ENCODE assay signal across 24 cellular contexts in the genomic region with DNA sequence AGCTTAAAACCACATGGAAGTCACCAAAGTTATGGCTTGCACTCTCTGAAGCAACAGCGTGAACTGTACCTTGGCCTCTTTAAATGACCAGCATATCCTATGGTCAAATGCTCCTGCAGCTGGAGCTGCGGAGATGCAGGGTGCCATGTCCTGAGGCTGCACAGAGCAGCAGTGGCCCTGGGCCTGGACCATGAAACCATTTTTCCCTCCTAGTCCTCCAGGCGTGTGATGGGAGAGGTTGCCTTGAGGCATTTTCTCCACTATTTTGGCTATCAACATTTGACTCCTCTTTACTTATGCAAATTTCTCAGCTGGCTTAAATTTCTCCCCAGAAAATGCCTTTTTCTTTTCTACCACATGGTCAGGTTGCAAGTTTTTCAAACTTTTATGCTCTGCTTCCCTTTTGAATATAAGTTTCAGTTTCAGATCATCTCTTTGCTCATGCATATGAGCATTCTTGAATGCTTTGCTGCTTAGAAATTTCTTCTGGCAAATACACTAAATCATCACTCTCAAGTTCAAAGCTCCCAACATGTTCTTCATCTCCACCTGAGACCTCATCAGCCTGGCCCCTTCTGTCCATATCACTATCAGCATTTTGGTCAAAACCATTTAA.
DNase-seq lines count a peak whose midpoint lies in the region; ATAC-seq and TF ChIP-seq lines count a peak whose summit lies in the region.
"Had no signal": no experiment of that assay in that cellular context is flagged by ENCODE, and none has a peak within 500 bp of the region (broad histone marks: within the 10 kb centered on the region; RNA-seq: fewer than 3 reads in every experiment).

No MANE protein-coding gene starts in this region.

- no peak overlapping the region for H3K9ac ChIP-seq in OCI-LY3 (ENCODE audit: low read length)

- no peaks in the 10 kb centered on the region for H3K79me2 ChIP-seq in OCI-LY3 (ENCODE audit: low read length)

- DNase-seq in NCI-H1048 (lab: John Stamatoyannopoulos, UW) (no peak), NCI-H446 (lab: John Stamatoyannopoulos, UW) (no peak), mesenteric fat pad (ENCODE audit: low spot score) (no peak), GM19240 (ENCODE audit: insufficient read length, low spot score) (no peak)
- DNase-seq: 8988T, EL, GF-D8, GOT3, MG63, NCI-H1092 treated with DMSO at 0.1 percent for 48 hours, NCI-H1436 treated with DMSO at 0.1 percent for 48 hours, NCI-H1930, NCI-H2227 treated with DMSO at 0.1 percent for 48 hours, NCI-H524, NCI-H82, OCI-M1, SHP77 had no signal

- peak overlapping the region; percentile 15 for H3K27ac ChIP-seq in OCI-LY3 (ENCODE audit: low read length)

- H3K36me3 ChIP-seq in OCI-LY3 (replicated peaks; ENCODE audit: low read depth, low read length): no peaks in the 10 kb centered on the region
- H3K36me3 ChIP-seq: MG63 had no signal

- H3K4me1 ChIP-seq in OCI-LY3 (ENCODE audit: low read length): peaks cover 21% of the 10 kb centered on the region

- H3K4me2 ChIP-seq in OCI-LY3 (ENCODE audit: low read length): peak overlapping the region; percentile 38

- TF ChIP-seq CTCF in OCI-LY3 (IDR thresholded peaks at IDR 0.05; ENCODE audit: low read depth, low read length): no peak

- no peaks in the 10 kb centered on the region for H4K20me1 ChIP-seq in OCI-LY3 (ENCODE audit: insufficient read depth, low read length)

- no peak overlapping the region for H3K4me3 ChIP-seq in OCI-LY3 (ENCODE audit: low read length)
- H3K4me3 ChIP-seq: K562, MG63 had no signal

- no peaks in the 10 kb centered on the region for H3K27me3 ChIP-seq in OCI-LY3 (ENCODE audit: low read depth, low read length)
- H3K27me3 ChIP-seq: MG63 had no signal

- no peaks in the 10 kb centered on the region for H3K9me3 ChIP-seq in OCI-LY3 (ENCODE audit: insufficient read depth, low read length)
- H3K9me3 ChIP-seq: MG63 had no signal

- peak; percentile 60 for ATAC-seq in GM18502 (IDR thresholded peaks at IDR 0.05; ENCODE audit: poor library complexity, unreplicated experiment)
- ATAC-seq in GM19397 (IDR thresholded peaks at IDR 0.05; ENCODE audit: unreplicated experiment): peak; percentile 47
- peak; percentile 51 for ATAC-seq in HG03103 (IDR thresholded peaks at IDR 0.05; ENCODE audit: low read depth, unreplicated experiment)
- ATAC-seq: HCT116, HepG2, K562 had no signal

- H2AFZ ChIP-seq in OCI-LY3 (ENCODE audit: low read depth, low read length): no peak overlapping the region
